Comparison of ENCODE assay signal across 8 cellular contexts in the genomic region with DNA sequence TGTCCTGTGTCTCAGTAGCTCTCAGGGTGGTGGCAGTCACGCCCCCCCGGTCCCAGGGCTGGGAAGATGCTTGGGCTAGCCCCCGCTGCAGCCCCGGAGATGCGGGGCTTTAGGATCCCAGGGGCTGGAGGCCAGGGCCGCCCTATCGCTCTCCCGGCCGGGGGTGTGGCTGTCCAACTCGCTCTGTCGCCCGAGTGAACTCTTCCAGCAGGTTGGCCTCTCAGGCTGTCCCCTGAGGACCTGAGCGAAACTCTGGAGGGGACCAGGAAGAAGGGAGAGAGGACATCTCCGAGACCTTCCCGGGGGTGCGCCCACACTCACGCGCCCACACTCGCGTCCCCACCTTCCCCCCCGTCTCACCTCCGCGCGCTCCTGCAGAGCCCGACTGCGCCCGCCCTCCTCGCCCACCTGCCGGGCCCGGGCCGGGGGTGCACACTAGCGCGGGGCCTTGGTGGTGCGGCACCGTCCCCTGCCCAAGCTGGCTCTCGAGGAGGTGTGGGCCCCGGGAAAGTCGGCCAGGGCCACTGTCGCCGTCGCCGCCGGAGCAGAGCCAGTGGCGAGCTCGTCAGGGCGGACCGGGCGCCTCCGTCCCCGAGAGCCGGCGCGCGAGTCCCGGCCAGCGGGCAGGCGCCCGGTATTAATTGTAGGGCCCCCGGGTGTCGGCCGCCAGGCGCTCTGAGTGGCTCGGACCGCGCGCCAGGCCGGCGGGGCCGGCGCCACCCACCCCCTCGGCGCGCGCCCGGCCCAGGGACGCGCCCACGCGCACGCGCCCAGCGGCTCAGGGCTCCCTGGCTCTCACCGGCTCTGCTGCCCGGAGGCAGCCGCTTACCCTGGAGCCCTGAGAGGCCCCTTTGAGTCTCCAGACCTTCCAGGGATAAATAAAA.
DNase-seq lines count a peak whose midpoint lies in the region; ATAC-seq, FAIRE-seq and TF ChIP-seq lines count a peak whose summit lies in the region.

No MANE protein-coding gene starts in this region.

- no peak for TF ChIP-seq EP300 in A549 (IDR thresholded peaks at IDR 0.05)

- DNase-seq in A549 (ENCODE audit: low read depth in 1 of 2, low spot score in 1 of 2) (peak; percentile 53 to 81), H54 (ENCODE audit: insufficient read length, low spot score) (peak; percentile 89), T follicular helper cell (ENCODE audit: low read depth) (peak; percentile 4), bronchial epithelial cell (ENCODE audit: low read depth) (no peak), iris pigment epithelial cell (ENCODE audit: low read depth) (peak; percentile 50), small intestine (peak; percentile 56)

- peak; percentile 72 to 74 for ATAC-seq in A549
- ATAC-seq in HG02884 (IDR thresholded peaks at IDR 0.05; ENCODE audit: unreplicated experiment) = no peak
- no peak for ATAC-seq in GM21717 (IDR thresholded peaks at IDR 0.05; ENCODE audit: unreplicated experiment)

- CTCF ChIA-PET in A549 (lab: Yijun Ruan, JAX) = interaction anchor here (0.6 to 2.8 kb wide), 42 partner anchors 8 to 305 kb away, joined by 3 to 17 read pairs (median 4); no protein-coding TSS in a partner anchor

- H3K27ac ChIP-seq in A549 (peak overlapping the region; percentile 91 to 97), small intestine (ENCODE audit: low read depth in 1 of 2, low read length in 1 of 2) (peak overlapping the region; percentile 22 to 93)

- TF ChIP-seq CTCF in A549 (IDR thresholded peaks at IDR 0.05) (no peak), bronchial epithelial cell (IDR thresholded peaks at IDR 0.05; ENCODE audit: insufficient read depth, low read length, severe bottlenecking) (no peak)

- peak overlapping the region; percentile 82 for H3K4me2 ChIP-seq in A549

- WGBS in A549 (ENCODE audit: missing lambda C conversion rate) = 1% methylated on average over 15 of the region's 85 CpGs
- 1 to 2% (median 1%) methylated on average over 55 to 85 of the region's 85 CpGs for WGBS in small intestine, 3 donors

- FAIRE-seq in A549 (lab: Jason Lieb, UNC) (no peak), H54 (lab: Jason Lieb, UNC) (no peak), bronchial epithelial cell (lab: Jason Lieb, UNC) (no peak), small intestine (lab: Jason Lieb, UNC) (no peak)

- H3K9me3 ChIP-seq in A549 (no peaks in the 10 kb centered on the region), small intestine (ENCODE audit: control insufficient read depth, low read depth) (no peaks in the 10 kb centered on the region)

- POLR2A ChIA-PET in A549 (lab: Yijun Ruan, JAX) = interaction anchor here (0.6 to 1.5 kb wide), 3 partner anchors 22 to 612 kb away, joined by 3 to 5 read pairs (median 4); a partner anchor contains a TSS

- 0 out of 5 replicates have a peak, but pooled peaks of 1 of the 2 experiments have one; percentile 1 for TF ChIP-seq RAD21 in A549 (conservative IDR thresholded peaks at IDR 0.05 in 1 of 2, IDR thresholded peaks at IDR 0.05 in 1 of 2)

- TF ChIP-seq POLR2A in A549 (IDR thresholded peaks at IDR 0.05; ENCODE audit: low read length) = peak; percentile 16; the same call in 1 of the 2 replicates
- no peak for TF ChIP-seq POLR2A in H54 (IDR thresholded peaks at IDR 0.05; ENCODE audit: low read depth, low read length)

- H3K4me1 ChIP-seq in A549 = peaks cover 12% of the 10 kb centered on the region; the same call in 2 of the 3 replicates
- peaks cover 0 to 5% of the 10 kb centered on the region in 2 donors for H3K4me1 ChIP-seq in small intestine (ENCODE audit: control insufficient read depth in 2 of 2, insufficient read depth in 1 of 2, low read depth in 1 of 2, low read length in 1 of 2)

- no peaks in the 10 kb centered on the region for H3K36me3 ChIP-seq in bronchial epithelial cell (ENCODE audit: control insufficient read depth, insufficient read depth, low read length)
- H3K36me3 ChIP-seq in small intestine (ENCODE audit: control insufficient read depth in 2 of 2, insufficient read depth in 2 of 2, low read length in 2 of 2) = no peaks in the 10 kb centered on the region

- peak overlapping the region; percentile 89 for H3K4me3 ChIP-seq in A549
- peak overlapping the region; percentile 63 for H3K4me3 ChIP-seq in bronchial epithelial cell (ENCODE audit: low read depth, low read length)
- peak overlapping the region; percentile 63 to 77 for H3K4me3 ChIP-seq in small intestine (ENCODE audit: low read depth in 1 of 2, low read length in 2 of 2)

- H3K27me3 ChIP-seq in bronchial epithelial cell (ENCODE audit: control insufficient read depth, insufficient read depth, low read length) (no peaks in the 10 kb centered on the region), small intestine (ENCODE audit: control insufficient read depth in 2 of 2, insufficient read depth in 2 of 2, low read length in 2 of 2) (no peaks in the 10 kb centered on the region)

TF ChIP-seq in A549, 52 proteins besides CTCF, POLR2A, EP300 and RAD21:
- TF ChIP-seq PHF8 (IDR thresholded peaks at IDR 0.05; ENCODE audit: borderline replicate concordance, low read depth) = peak; percentile 59
- TF ChIP-seq KDM5A (IDR thresholded peaks at IDR 0.05) = 0 out of 2 replicates have a peak, but pooled peaks have one; percentile 7
- peak; percentile 17; the same call in 1 of the 3 replicates for TF ChIP-seq SMC3 (IDR thresholded peaks at IDR 0.05)
- TF ChIP-seq, protein P1, sequence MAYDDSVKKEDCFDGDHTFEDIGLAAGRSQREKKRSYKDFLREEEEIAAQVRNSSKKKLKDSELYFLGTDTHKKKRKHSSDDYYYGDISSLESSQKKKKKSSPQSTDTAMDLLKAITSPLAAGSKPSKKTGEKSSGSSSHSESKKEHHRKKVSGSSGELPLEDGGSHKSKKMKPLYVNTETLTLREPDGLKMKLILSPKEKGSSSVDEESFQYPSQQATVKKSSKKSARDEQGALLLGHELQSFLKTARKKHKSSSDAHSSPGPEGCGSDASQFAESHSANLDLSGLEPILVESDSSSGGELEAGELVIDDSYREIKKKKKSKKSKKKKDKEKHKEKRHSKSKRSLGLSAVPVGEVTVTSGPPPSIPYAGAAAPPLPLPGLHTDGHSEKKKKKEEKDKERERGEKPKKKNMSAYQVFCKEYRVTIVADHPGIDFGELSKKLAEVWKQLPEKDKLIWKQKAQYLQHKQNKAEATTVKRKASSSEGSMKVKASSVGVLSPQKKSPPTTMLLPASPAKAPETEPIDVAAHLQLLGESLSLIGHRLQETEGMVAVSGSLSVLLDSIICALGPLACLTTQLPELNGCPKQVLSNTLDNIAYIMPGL (CRISPR knock-in tag; IDR thresholded peaks at IDR 0.05; ENCODE audit: borderline replicate concordance) = no peak
- TF ChIP-seq JUN (IDR thresholded peaks at IDR 0.05) = 0 out of 5 replicates have a peak, but pooled peaks of 1 of the 2 experiments have one; percentile 17
- TF ChIP-seq CHD2 (IDR thresholded peaks at IDR 0.05; ENCODE audit: low read length, partially characterized antibody) = no peak

Comparison
In these comparisons a context has a peak if more than half of its experiments do, and no peak if none do; other contexts are left out.
1. ATAC-seq: peak in A549 (2 of 2); none in HG02884 (single experiment) and GM21717 (single experiment).
2. Peak in every context shown above with its lines, with median percentiles within 50 percentile points of each other: H3K4me3 ChIP-seq.